ENCODE assay signal across 7 cellular contexts in genomic region chr6:68778356-68779020, GRCh38.
DNase-seq lines count a peak whose midpoint lies in the region; ATAC-seq and TF ChIP-seq lines count a peak whose summit lies in the region.

No MANE protein-coding gene starts in this region.

- H3K27me3 ChIP-seq in MG63 = no peaks in the 10 kb centered on the region
- H3K27me3 ChIP-seq in naive thymus-derived CD4-positive, alpha-beta T cell (ENCODE audit: control insufficient read depth in 2 of 2, insufficient read depth in 2 of 2, low read length in 2 of 2) = no peaks in the 10 kb centered on the region

- H3K27ac Mint-ChIP-seq in naive thymus-derived CD4-positive, alpha-beta T cell = no peak overlapping the region

- H3K27me3 Mint-ChIP-seq in naive thymus-derived CD4-positive, alpha-beta T cell = peaks cover 0 to 4% (median 0%) of the 10 kb centered on the region in 5 donors

- peak; percentile 67 for ATAC-seq in SK-N-SH treated with all-trans-retinoic acid at 6 μM for 48 hours
- ATAC-seq in naive thymus-derived CD4-positive, alpha-beta T cell = no peak

- no peaks in the 10 kb centered on the region for H3K9me3 ChIP-seq in MG63
- H3K9me3 ChIP-seq in naive thymus-derived CD4-positive, alpha-beta T cell (ENCODE audit: control insufficient read depth in 2 of 3, low read length in 3 of 3) = no peaks in the 10 kb centered on the region

- H3K4me1 ChIP-seq in naive thymus-derived CD4-positive, alpha-beta T cell (ENCODE audit: control insufficient read depth in 2 of 2, insufficient read depth in 2 of 2, low read length in 2 of 2) = no peaks in the 10 kb centered on the region

- H3K27ac ChIP-seq in naive thymus-derived CD4-positive, alpha-beta T cell (ENCODE audit: low read depth, low read length) = no peak overlapping the region

- intact Hi-C loops in posterior cingulate gyrus (cut with DNase I) (loop anchor here (1.0 to 5.0 kb wide), 4 partner anchors 51 to 220 kb away; no protein-coding TSS in a partner anchor), lower leg skin (cut with DNase I; ENCODE audit: low total_unique reads) (no loop called here)
- intact Hi-C loops in naive thymus-derived CD4-positive, alpha-beta T cell (cut with micrococcal nuclease) = loop anchor here (2.0 to 5.0 kb wide), 2 partner anchors 140 to 141 kb away; partner anchors contain the start of gene ADGRB3 (in 1 of the 2)

- H3K36me3 Mint-ChIP-seq in naive thymus-derived CD4-positive, alpha-beta T cell = no peaks in the 10 kb centered on the region

- no peaks in the 10 kb centered on the region for H3K4me1 Mint-ChIP-seq in naive thymus-derived CD4-positive, alpha-beta T cell

- TF ChIP-seq POLR2A in lower leg skin (IDR thresholded peaks at IDR 0.05) = no peak

- 46 to 49% methylated on average over 5 of the region's 5 CpGs for WGBS in lower leg skin, 2 donors

- no peak overlapping the region for H3K4me3 ChIP-seq in MG63
- H3K4me3 ChIP-seq in foreskin fibroblast (ENCODE audit: low read depth in 1 of 2, low read length in 2 of 2) = no peak overlapping the region
- no peak overlapping the region for H3K4me3 ChIP-seq in lower leg skin (ENCODE audit: low read depth, poor library complexity, severe bottlenecking)
- H3K4me3 ChIP-seq in naive thymus-derived CD4-positive, alpha-beta T cell (ENCODE audit: low read length) = no peak overlapping the region

- no peak overlapping the region for H3K4me3 Mint-ChIP-seq in naive thymus-derived CD4-positive, alpha-beta T cell

- H3K36me3 ChIP-seq in MG63 = no peaks in the 10 kb centered on the region
- no peaks in the 10 kb centered on the region for H3K36me3 ChIP-seq in naive thymus-derived CD4-positive, alpha-beta T cell (ENCODE audit: control insufficient read depth in 2 of 3, insufficient read depth in 3 of 3, low read length in 3 of 3)

- CTCF ChIA-PET in naive thymus-derived CD4-positive, alpha-beta T cell (lab: Charles Lee) = no interaction called here

- peak; percentile 16 for TF ChIP-seq CTCF in GM13976 (IDR thresholded peaks at IDR 0.05; ENCODE audit: borderline replicate concordance, control extremely low read depth, extremely low read depth, insufficient read depth, missing control alignments)
- TF ChIP-seq CTCF in foreskin fibroblast (IDR thresholded peaks at IDR 0.05; ENCODE audit: low read depth, low read length) = peak; percentile 17
- no peak for TF ChIP-seq CTCF in lower leg skin (IDR thresholded peaks at IDR 0.05)

- DNase-seq in GM13976 (ENCODE audit: low spot score) = no peak
- peak; percentile 3 for DNase-seq in MG63
- peak; percentile 51 to 85 for DNase-seq in foreskin fibroblast
- peak in 7 of 10 donors; percentile 12 to 81 (median 54) for DNase-seq in posterior cingulate gyrus
- no peak for DNase-seq in lower leg skin (ENCODE audit: low spot score in 2 of 2)
- DNase-seq in naive thymus-derived CD4-positive, alpha-beta T cell = no peak

- peaks cover 0 to 6% (median 0%) of the 10 kb centered on the region in 11 donors for H3K9me3 Mint-ChIP-seq in naive thymus-derived CD4-positive, alpha-beta T cell

- in situ Hi-C loops in GM13976 (cut with MboI; ENCODE audit: low sequenced_read_pairs, unreplicated experiment) = no loop called here

- POLR2A ChIA-PET in naive thymus-derived CD4-positive, alpha-beta T cell (lab: Charles Lee) = no interaction called here

TF ChIP-seq in SK-N-SH treated with all-trans-retinoic acid at 6 μM for 48 hours, 23 proteins besides CTCF, POLR2A, EP300 and RAD21:
- TF ChIP-seq ZNF8 (CRISPR knock-in tag; IDR thresholded peaks at IDR 0.05) (0 out of 2 replicates have a peak, but pooled peaks have one; percentile 4), ISL1 (CRISPR knock-in tag; IDR thresholded peaks at IDR 0.05) (no peak)

Comparison
In these comparisons a context has a peak if more than half of its experiments do, and no peak if none do; other contexts are left out.
1. DNase-seq: peak in MG63 (single experiment), foreskin fibroblast (2 of 2) and posterior cingulate gyrus (7 of 10); none in GM13976 (single experiment), lower leg skin (0 of 2) and naive thymus-derived CD4-positive, alpha-beta T cell (0 of 9).
2. CTCF ChIP-seq: peak in GM13976 (single experiment) and foreskin fibroblast (single experiment); none in lower leg skin (0 of 3).